Comparison of ENCODE assay signal across 8 cellular contexts in the genomic region with DNA sequence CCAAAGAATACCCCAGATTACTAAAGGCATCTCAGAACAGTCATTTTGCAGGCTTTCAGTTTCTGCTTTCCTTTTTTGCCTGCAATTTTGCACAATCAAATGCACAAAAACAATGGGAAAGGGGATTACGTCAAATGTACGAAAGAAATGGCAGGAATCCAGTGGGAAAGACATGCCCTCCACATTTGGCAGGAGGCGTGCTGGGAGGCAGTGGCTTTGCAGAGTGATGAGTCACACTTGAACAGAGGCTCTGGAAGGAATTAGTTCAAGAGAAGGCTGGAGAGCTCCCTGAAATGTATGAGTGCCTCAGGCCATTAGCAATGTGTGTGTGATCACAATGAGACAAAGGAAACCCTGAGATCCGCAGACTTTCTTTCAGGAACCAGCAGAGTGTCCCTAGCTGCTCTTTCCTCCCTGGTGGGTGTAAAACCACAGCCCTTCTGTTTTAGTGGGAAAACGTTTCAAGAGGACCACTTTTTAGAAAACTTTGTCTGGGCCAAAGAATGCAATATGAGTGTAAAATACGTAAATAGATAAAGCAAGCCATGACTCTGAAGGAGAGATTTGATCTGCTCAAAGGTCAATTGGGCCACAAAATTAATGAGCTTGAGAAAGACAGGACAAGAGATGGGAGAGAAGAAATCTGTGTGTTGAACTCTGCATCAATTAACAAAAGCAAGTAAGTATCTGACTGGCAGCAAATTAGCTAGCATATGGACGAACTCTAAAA.
DNase-seq lines count a peak whose midpoint lies in the region; ATAC-seq and TF ChIP-seq lines count a peak whose summit lies in the region.

No MANE protein-coding gene starts in this region.

- in situ Hi-C loops in gastrocnemius medialis (cut with MboI; ENCODE audit: low sequenced_read_pairs in 4 of 4) (no loop called here), GM13976 (cut with MboI; ENCODE audit: low sequenced_read_pairs, unreplicated experiment) (no loop called here)

- no peak overlapping the region for H3K27ac ChIP-seq in iPS DF 6.9 (ENCODE audit: low read length)
- peak overlapping the region; percentile 39 to 59 (median 53) for H3K27ac ChIP-seq in gastrocnemius medialis

- intact Hi-C loops in MCF 10A (cut with micrococcal nuclease) (no loop called here), gastrocnemius medialis (cut with DNase I; ENCODE audit: low total_unique reads) (no loop called here)

- H3K4me1 ChIP-seq in iPS DF 6.9 (ENCODE audit: control insufficient read depth, insufficient read depth, low read length) = no peaks in the 10 kb centered on the region
- peaks cover 10 to 13% of the 10 kb centered on the region in 2 donors for H3K4me1 ChIP-seq in gastrocnemius medialis

- no peaks in the 10 kb centered on the region for H3K36me3 Mint-ChIP-seq in MCF 10A (ENCODE audit: insufficient read depth, unreplicated experiment)

- BruUV-seq in MCF 10A (replicated peaks; lab: Mats Ljungman, UMichigan) = no TSS peak

- peak; percentile 97 for ATAC-seq in gastrocnemius medialis
- no peak for ATAC-seq in HG02759 (IDR thresholded peaks at IDR 0.05; ENCODE audit: unreplicated experiment)

- peak overlapping the region; percentile 73 for H3K27ac Mint-ChIP-seq in MCF 10A (ENCODE audit: low read depth, unreplicated experiment)

- peak overlapping the region; percentile 59 for H3K4me3 Mint-ChIP-seq in MCF 10A (ENCODE audit: unreplicated experiment)

- CTCF ChIA-PET in MCF 10A (lab: Yijun Ruan, JAX) = interaction anchor here (0.7 to 1.9 kb wide), 7 partner anchors 14 to 474 kb away, joined by 3 to 6 read pairs (median 5); no protein-coding TSS in a partner anchor

- no CpG with 5 or more reads among the region's 7 CpGs for WGBS in iPS DF 6.9 (ENCODE audit: insufficient coverage, insufficient read length)

- no peak for TF ChIP-seq POLR2A in gastrocnemius medialis (IDR thresholded peaks at IDR 0.05)

- H3K4me1 Mint-ChIP-seq in MCF 10A (ENCODE audit: insufficient read depth, unreplicated experiment) = peaks cover 20% of the 10 kb centered on the region

- TF ChIP-seq CTCF in MCF 10A (IDR thresholded peaks at IDR 0.05; ENCODE audit: unreplicated experiment) (no peak), gastrocnemius medialis (IDR thresholded peaks at IDR 0.05 in 4 of 5, conservative IDR thresholded peaks at IDR 0.05 in 1 of 5) (no peak), GM13976 (IDR thresholded peaks at IDR 0.05; ENCODE audit: borderline replicate concordance, control extremely low read depth, extremely low read depth, insufficient read depth, missing control alignments) (no peak)

- POLR2A ChIA-PET in MCF 10A (lab: Yijun Ruan, JAX) = interaction anchor here (0.6 to 1.3 kb wide), 4 partner anchors 44 to 442 kb away, joined by 3 to 6 read pairs (median 3); no protein-coding TSS in a partner anchor

- peaks cover 7% of the 10 kb centered on the region for H3K9me3 Mint-ChIP-seq in MCF 10A (ENCODE audit: unreplicated experiment)

- H3K27me3 Mint-ChIP-seq in MCF 10A (ENCODE audit: insufficient read depth, unreplicated experiment) = no peaks in the 10 kb centered on the region

- no peaks in the 10 kb centered on the region for H3K36me3 ChIP-seq in iPS DF 6.9 (ENCODE audit: control insufficient read depth, insufficient read depth, low read length)
- H3K36me3 ChIP-seq in gastrocnemius medialis = no peaks in the 10 kb centered on the region

- H3K4me3 ChIP-seq in iPS DF 6.9 (ENCODE audit: low read length) (no peak overlapping the region), gastrocnemius medialis (peak overlapping the region in 1 of 4 donors; percentile 9)

- H3K27me3 ChIP-seq in iPS DF 6.9 (ENCODE audit: control insufficient read depth, insufficient read depth, low read length) = no peaks in the 10 kb centered on the region
- H3K27me3 ChIP-seq in gastrocnemius medialis = no peaks in the 10 kb centered on the region

- DNase-seq in DMS114 treated with DMSO at 0.1 percent for 48 hours (lab: John Stamatoyannopoulos, UW; ENCODE audit: unreplicated experiment) (peak; percentile 74), NCI-H187 (lab: John Stamatoyannopoulos, UW) (peak; percentile 41 to 45), MCF 10A (ENCODE audit: unreplicated experiment) (peak; percentile 99), iPS DF 6.9 (ENCODE audit: low read depth, low spot score) (peak; percentile 57), gastrocnemius medialis (peak; percentile 68 to 76), NCI-H2227 treated with DMSO at 0.1 percent for 48 hours (lab: John Stamatoyannopoulos, UW) (no peak), GM13976 (ENCODE audit: low spot score) (no peak)

- H3K9me3 ChIP-seq in iPS DF 6.9 (ENCODE audit: control insufficient read depth, insufficient read depth, low read length) = no peaks in the 10 kb centered on the region
- H3K9me3 ChIP-seq in gastrocnemius medialis = no peaks in the 10 kb centered on the region

Comparison
In these comparisons a context has a peak if more than half of its experiments do, and no peak if none do; other contexts are left out.
1. DNase-seq: peak in DMS114 treated with DMSO at 0.1 percent for 48 hours (single experiment), NCI-H187 (2 of 2), MCF 10A (single experiment), iPS DF 6.9 (single experiment) and gastrocnemius medialis (2 of 2); none in NCI-H2227 treated with DMSO at 0.1 percent for 48 hours (single experiment) and GM13976 (single experiment).